ENCODE assay signal across 16 cellular contexts in genomic region chr12:4251228-4251891, GRCh38. TPM values are rescaled to one million over a fixed set of nuclear protein-coding genes. Genes with fewer than 3 reads are reported as not detected.
DNase-seq lines count a peak whose midpoint lies in the region; ATAC-seq and TF ChIP-seq lines count a peak whose summit lies in the region.
"Had no signal": no experiment of that assay in that cellular context is flagged by ENCODE, and none has a peak within 500 bp of the region (broad histone marks: within the 10 kb centered on the region; RNA-seq: fewer than 3 reads in every experiment).

No MANE protein-coding gene starts in this region.

- peak overlapping the region; percentile 7 for H3K27ac Mint-ChIP-seq in CD8-positive, alpha-beta T cell
- H3K27ac Mint-ChIP-seq in T-helper 17 cell (no peak overlapping the region), neural crest cell (ENCODE audit: unreplicated experiment) (peak overlapping the region; percentile 60)
- peak overlapping the region; percentile 38 for H3K27ac Mint-ChIP-seq in activated naive CD8-positive, alpha-beta T cell treated with anti-CD3 and anti-CD28 coated beads for 36 hours

- peaks cover 9% of the 10 kb centered on the region for H3K4me1 ChIP-seq in CD8-positive, alpha-beta T cell (ENCODE audit: insufficient read depth, low read length)
- H3K4me1 ChIP-seq: sigmoid colon had no signal

- no peaks in the 10 kb centered on the region for H3K9me3 Mint-ChIP-seq in CD8-positive, alpha-beta T cell
- H3K9me3 Mint-ChIP-seq in activated naive CD8-positive, alpha-beta T cell treated with anti-CD3 and anti-CD28 coated beads for 36 hours: no peaks in the 10 kb centered on the region
- no peaks in the 10 kb centered on the region for H3K9me3 Mint-ChIP-seq in neural crest cell

- DNase-seq in CD8-positive, alpha-beta T cell: peak in 2 of 7 experiments; percentile 36 to 58
- DNase-seq in T-helper 17 cell (no peak), neural crest cell (ENCODE audit: low read depth, low spot score) (no peak), H7 (no peak), lower leg skin (ENCODE audit: low spot score in 2 of 2) (no peak), T1000 (lab: John Stamatoyannopoulos, UW) (no peak)
- DNase-seq in activated naive CD8-positive, alpha-beta T cell treated with anti-CD3 and anti-CD28 coated beads for 36 hours: no peak
- DNase-seq: amygdala, foreskin melanocyte, left cardiac atrium, NCI-H2029 treated with DMSO at 0.1 percent for 48 hours, NCI-H524 treated with DMSO at 0.1 percent for 48 hours, SHP77, sigmoid colon, T-helper 9 cell, trophoblast cell had no signal

- intact Hi-C loops in CD8-positive, alpha-beta T cell (cut with DNase I, micrococcal nuclease): loop anchor here (1.0 to 2.0 kb wide), 2 partner anchors 17 to 26 kb away; no protein-coding TSS in a partner anchor
- intact Hi-C loops in lower leg skin (cut with DNase I; ENCODE audit: low total_unique reads): no loop called here

- POLR2A ChIA-PET in CD8-positive, alpha-beta T cell (lab: Charles Lee): interaction anchor here (1.5 to 1.7 kb wide), 2 partner anchors 18 to 25 kb away, joined by 5 to 11 read pairs; no protein-coding TSS in a partner anchor

- peak overlapping the region; percentile 27 for H3K4me3 Mint-ChIP-seq in CD8-positive, alpha-beta T cell
- H3K4me3 Mint-ChIP-seq in T-helper 17 cell (peak overlapping the region; percentile 47), neural crest cell (no peak overlapping the region)
- peak overlapping the region; percentile 27 for H3K4me3 Mint-ChIP-seq in activated naive CD8-positive, alpha-beta T cell treated with anti-CD3 and anti-CD28 coated beads for 36 hours

- peaks cover 9% of the 10 kb centered on the region for H3K4me1 Mint-ChIP-seq in CD8-positive, alpha-beta T cell (ENCODE audit: low read depth)
- peaks cover 8% of the 10 kb centered on the region for H3K4me1 Mint-ChIP-seq in T-helper 17 cell
- H3K4me1 Mint-ChIP-seq in activated naive CD8-positive, alpha-beta T cell treated with anti-CD3 and anti-CD28 coated beads for 36 hours: peaks cover 8% of the 10 kb centered on the region
- H3K4me1 Mint-ChIP-seq in neural crest cell: peaks cover 7% of the 10 kb centered on the region

- ATAC-seq in CD8-positive, alpha-beta T cell: peak; percentile 99
- ATAC-seq in T-helper 17 cell: peak; percentile 87
- ATAC-seq: left cardiac atrium had no signal

- H3K4me3 ChIP-seq in CD8-positive, alpha-beta T cell (ENCODE audit: low read depth, low read length): no peak overlapping the region
- H3K4me3 ChIP-seq in H7 (ENCODE audit: insufficient read depth, low read depth, low read length): no peak overlapping the region
- no peak overlapping the region for H3K4me3 ChIP-seq in lower leg skin (ENCODE audit: low read depth, poor library complexity, severe bottlenecking)
- H3K4me3 ChIP-seq: sigmoid colon had no signal

- peak; percentile 52 for TF ChIP-seq CTCF in CD8-positive, alpha-beta T cell (IDR thresholded peaks at IDR 0.05)
- no peak for TF ChIP-seq CTCF in neural crest cell (conservative IDR thresholded peaks at IDR 0.05)
- TF ChIP-seq CTCF in lower leg skin (IDR thresholded peaks at IDR 0.05): no peak

- 56 to 59% methylated on average over 6 of the region's 6 CpGs for WGBS in lower leg skin, 2 donors

- no peaks in the 10 kb centered on the region for H3K9me3 ChIP-seq in CD8-positive, alpha-beta T cell (ENCODE audit: low read length)
- H3K9me3 ChIP-seq in T-helper 17 cell (ENCODE audit: control insufficient read depth, low read length, poor library complexity, severe bottlenecking): no peaks in the 10 kb centered on the region
- H3K9me3 ChIP-seq: sigmoid colon had no signal

- CTCF ChIA-PET in CD8-positive, alpha-beta T cell (lab: Charles Lee): interaction anchor here (0.8 to 4.7 kb wide), 5 partner anchors 17 to 144 kb away, joined by 3 to 65 read pairs (median 5); partner anchors contain the start of gene CCND2

- H3K36me3 Mint-ChIP-seq in CD8-positive, alpha-beta T cell: no peaks in the 10 kb centered on the region
- H3K36me3 Mint-ChIP-seq in T-helper 17 cell (ENCODE audit: low read depth) (peaks cover 6% of the 10 kb centered on the region), neural crest cell (ENCODE audit: low read depth) (no peaks in the 10 kb centered on the region)
- peaks cover 2% of the 10 kb centered on the region for H3K36me3 Mint-ChIP-seq in activated naive CD8-positive, alpha-beta T cell treated with anti-CD3 and anti-CD28 coated beads for 36 hours

- no peak for TF ChIP-seq POLR2A in lower leg skin (IDR thresholded peaks at IDR 0.05)

- H3K27me3 Mint-ChIP-seq in CD8-positive, alpha-beta T cell (ENCODE audit: low read depth): no peaks in the 10 kb centered on the region
- H3K27me3 Mint-ChIP-seq in T-helper 17 cell (peaks cover 27% of the 10 kb centered on the region), neural crest cell (ENCODE audit: low read depth) (no peaks in the 10 kb centered on the region)
- H3K27me3 Mint-ChIP-seq in activated naive CD8-positive, alpha-beta T cell treated with anti-CD3 and anti-CD28 coated beads for 36 hours: peaks cover 8% of the 10 kb centered on the region

- no peaks in the 10 kb centered on the region for H3K36me3 ChIP-seq in CD8-positive, alpha-beta T cell (ENCODE audit: insufficient read depth, low read length)
- H3K36me3 ChIP-seq in H7 (replicated peaks; ENCODE audit: control insufficient read depth, insufficient read depth, low read length): no peaks in the 10 kb centered on the region; the same call in 1 of the 2 replicates
- H3K36me3 ChIP-seq: sigmoid colon had no signal

- no peaks in the 10 kb centered on the region for H3K27me3 ChIP-seq in CD8-positive, alpha-beta T cell (ENCODE audit: insufficient read depth, low read length)
- no peaks in the 10 kb centered on the region for H3K27me3 ChIP-seq in H7 (ENCODE audit: control insufficient read depth, insufficient read depth, low read length)
- H3K27me3 ChIP-seq: sigmoid colon had no signal

- H3K27ac ChIP-seq in CD8-positive, alpha-beta T cell (ENCODE audit: low read depth, low read length): no peak overlapping the region
- H3K27ac ChIP-seq: sigmoid colon had no signal

RNA-seq across cellular contexts. Expression of gene CCND2, which starts 22.2 kb away (rescaled TPM):
- 100 to 1,000 TPM; 155 TPM for total RNA-seq in CD8-positive, alpha-beta T cell
- total RNA-seq in T-helper 17 cell (100 to 1,000 TPM; 197 to 225 TPM), neural crest cell (186 TPM in 2 replicates), lower leg skin (10 to 100 TPM; 14.5 to 29.5 (median 26.6) TPM)
- total RNA-seq in activated naive CD8-positive, alpha-beta T cell treated with anti-CD3 and anti-CD28 coated beads for 36 hours: 100 to 1,000 TPM; 749 TPM
- total RNA-seq in H7 (2014; rRNA removed; shearing (Covaris generic)): 136 and 201 TPM in 2 replicates
